In genomic region chr10:73922864-73923133, GRCh38 we compare ENCODE assay signal across 25 cellular contexts.
"Had no signal": no experiment of that assay in that cellular context is flagged by ENCODE, and none has a peak within 500 bp of the region (broad histone marks: within the 10 kb centered on the region; RNA-seq: fewer than 3 reads in every experiment).

No MANE protein-coding gene starts in this region.

- H3K27me3 ChIP-seq: colonic mucosa, dorsolateral prefrontal cortex, esophagus muscularis mucosa, gastroesophageal sphincter, heart left ventricle, neutrophil, pancreas, SJCRH30, thyroid gland, upper lobe of right lung had no signal

- H3K9me3 Mint-ChIP-seq: stimulated activated naive CD8-positive, alpha-beta T cell treated with anti-CD3 and anti-CD28 coated beads, Interleukin-15, Interleukin-2, amounts not matched to agents 100 ng/mL and 50 ng/mL, for 24 hours had no signal

- H3K4me3 Mint-ChIP-seq: naive B cell; stimulated activated naive CD8-positive, alpha-beta T cell treated with anti-CD3 and anti-CD28 coated beads, Interleukin-15, Interleukin-2, amounts not matched to agents 100 ng/mL and 50 ng/mL, for 24 hours had no signal

- H3K36me3 Mint-ChIP-seq: naive B cell had no signal

- DNase-seq: activated CD4-positive, alpha-beta T cell treated with anti-CD3 and anti-CD28 coated beads for 4 hours; activated CD4-positive, alpha-beta T cell treated with anti-CD3 and anti-CD28 coated beads, Interleukin-2, amount 50 U/mL, for 48 hours; activated CD4-positive, CD25-positive, alpha-beta regulatory T cell; activated effector memory CD4-positive, alpha-beta T cell treated with anti-CD3 and anti-CD28 coated beads, Interleukin-2, amount 50 U/mL, for 16 hours; activated naive CD8-positive, alpha-beta T cell treated with anti-CD3 and anti-CD28 coated beads, Interleukin-2, amount 10 ng/mL, durations not matched to agents 7 days and 5 days; amniotic stem cell; colonic mucosa; dorsolateral prefrontal cortex; heart left ventricle; left colon; mesenchymal stem cell; naive B cell; pancreas; psoas muscle; right cardiac atrium; SJCRH30; stimulated activated CD4-positive, alpha-beta T cell treated with anti-CD3 and anti-CD28 coated beads, Interleukin-12 subunit alpha, Interleukin-12 subunit beta, amount 100 ng/mL, for 4 hours; stimulated activated CD4-positive, alpha-beta T cell treated with anti-CD3 and anti-CD28 coated beads, Interleukin-4, amount 100 ng/mL, for 4 hours; substantia nigra; thyroid gland; upper lobe of right lung had no signal

- ATAC-seq: gastroesophageal sphincter, heart left ventricle, left colon, pancreas, psoas muscle, right cardiac atrium, upper lobe of right lung had no signal

- H3K27ac Mint-ChIP-seq: stimulated activated naive CD8-positive, alpha-beta T cell treated with anti-CD3 and anti-CD28 coated beads, Interleukin-15, Interleukin-2, amounts not matched to agents 100 ng/mL and 50 ng/mL, for 24 hours had no signal

- H3K4me3 ChIP-seq: colonic mucosa, dorsolateral prefrontal cortex, esophagus muscularis mucosa, gastroesophageal sphincter, heart left ventricle, pancreas, psoas muscle, SJCRH30, thyroid gland, upper lobe of right lung had no signal

- H3K9me3 ChIP-seq: colonic mucosa, esophagus muscularis mucosa, gastroesophageal sphincter, neutrophil, pancreas, psoas muscle, thyroid gland, upper lobe of right lung had no signal

- H3K36me3 ChIP-seq: colonic mucosa, esophagus muscularis mucosa, gastroesophageal sphincter, heart left ventricle, neutrophil, pancreas, SJCRH30, thyroid gland, upper lobe of right lung had no signal

- H3K4me1 ChIP-seq: colonic mucosa, pancreas, psoas muscle, upper lobe of right lung had no signal

- H3K27ac ChIP-seq: colonic mucosa, dorsolateral prefrontal cortex, esophagus muscularis mucosa, gastroesophageal sphincter, heart left ventricle, pancreas, psoas muscle, SJCRH30, thyroid gland, upper lobe of right lung had no signal
